ENCODE assay signal across 8 cellular contexts in genomic region chr12:6632026-6632978, GRCh38. TPM values are rescaled to one million over a fixed set of nuclear protein-coding genes. Genes with fewer than 3 reads are reported as not detected.
A peak's percentile ranks its signal among the peaks of the same experiment; 100 is the strongest.
DNase-seq lines count a peak whose midpoint lies in the region; ATAC-seq and TF ChIP-seq lines count a peak whose summit lies in the region.

No MANE protein-coding gene starts in this region.

- H2BK15ac ChIP-seq in neuronal stem cell (ENCODE audit: low read length): no peak overlapping the region

- H3K4ac ChIP-seq in neuronal stem cell (ENCODE audit: low read length): no peak overlapping the region

- H2AFZ ChIP-seq in SU-DHL-6 (ENCODE audit: low read depth, low read length, severe bottlenecking) (no peak overlapping the region), neuronal stem cell (ENCODE audit: low read length) (peak overlapping the region; percentile 85)

- H3K27me3 Mint-ChIP-seq in CD14-positive monocyte (ENCODE audit: low read depth in 3 of 3): peaks cover 0 to 8% (median 5%) of the 10 kb centered on the region in 3 donors

- no peaks in the 10 kb centered on the region for H3K36me3 Mint-ChIP-seq in CD14-positive monocyte

- no peak overlapping the region for H2BK5ac ChIP-seq in neuronal stem cell (ENCODE audit: low read length)

- TF ChIP-seq CTCF in CD14-positive monocyte (IDR thresholded peaks at IDR 0.05) (no peak), SU-DHL-6 (IDR thresholded peaks at IDR 0.05; ENCODE audit: insufficient read depth, low read length, poor library complexity, severe bottlenecking) (no peak)

- H3K14ac ChIP-seq in neuronal stem cell (ENCODE audit: low read length): no peak overlapping the region

- peak overlapping the region; percentile 79 for H3K4me2 ChIP-seq in SU-DHL-6 (ENCODE audit: low read depth, low read length, poor library complexity, severe bottlenecking)
- H3K4me2 ChIP-seq in neuronal stem cell (ENCODE audit: insufficient read depth, low read length, poor library complexity, severe bottlenecking): no peak overlapping the region

- peak; percentile 61 for ATAC-seq in GM18868 (IDR thresholded peaks at IDR 0.05; ENCODE audit: unreplicated experiment)
- peak; percentile 61 for ATAC-seq in HG03139 (IDR thresholded peaks at IDR 0.05; ENCODE audit: unreplicated experiment)

- peaks cover 9% of the 10 kb centered on the region; the same call in 1 of the 2 replicates for H3K79me2 ChIP-seq in SU-DHL-6 (ENCODE audit: insufficient read depth, low read length)

- H3K36me3 ChIP-seq in SU-DHL-6 (ENCODE audit: low read length) (no peaks in the 10 kb centered on the region), neuronal stem cell (replicated peaks in 1 of 2; ENCODE audit: control insufficient read depth in 2 of 2, insufficient read depth in 2 of 2, low read length in 2 of 2) (no peaks in the 10 kb centered on the region)

- intact Hi-C loops in CD14-positive monocyte (cut with micrococcal nuclease): no loop called here

- H3K9me2 ChIP-seq in SU-DHL-6 (replicated peaks; ENCODE audit: insufficient read depth, low read length): no peaks in the 10 kb centered on the region

- peak overlapping the region; percentile 72 for H3K9ac ChIP-seq in SU-DHL-6 (ENCODE audit: low read length)
- H3K9ac ChIP-seq in neuronal stem cell (ENCODE audit: low read depth, low read length, poor library complexity): no peak overlapping the region

- no peaks in the 10 kb centered on the region for H3K9me3 ChIP-seq in SU-DHL-6 (ENCODE audit: insufficient read depth, low read length)
- no peaks in the 10 kb centered on the region for H3K9me3 ChIP-seq in neuronal stem cell (replicated peaks in 1 of 2; ENCODE audit: control insufficient read depth in 2 of 2, insufficient read depth in 1 of 2, low read depth in 1 of 2, low read length in 2 of 2)

- H2BK12ac ChIP-seq in neuronal stem cell (ENCODE audit: low read length): no peak overlapping the region

- peak overlapping the region in 5 of 7 donors; percentile 19 to 76 (median 44) for H3K27ac Mint-ChIP-seq in CD14-positive monocyte

- no peak overlapping the region for H2BK120ac ChIP-seq in neuronal stem cell (ENCODE audit: low read depth, low read length)

- H3K23ac ChIP-seq in neuronal stem cell (ENCODE audit: low read depth, low read length, poor library complexity): no peak overlapping the region

- H3K4me3 ChIP-seq in SU-DHL-6 (ENCODE audit: insufficient read depth, low read length, poor library complexity, severe bottlenecking) (peak overlapping the region; percentile 53), neuronal stem cell (ENCODE audit: low read length in 2 of 2) (no peak overlapping the region)

- H4K8ac ChIP-seq in neuronal stem cell (ENCODE audit: low read depth, low read length): no peak overlapping the region

- no peak overlapping the region for H2AK5ac ChIP-seq in neuronal stem cell (ENCODE audit: low read depth, low read length)

- peak overlapping the region; percentile 46 to 47 for H3K4me3 Mint-ChIP-seq in CD14-positive monocyte

- H3K27ac ChIP-seq in SU-DHL-6 (ENCODE audit: low read depth, low read length) (peak overlapping the region; percentile 91), neuronal stem cell (replicated peaks; ENCODE audit: low read length) (no peak overlapping the region)

- DNase-seq in CD14-positive monocyte (ENCODE audit: low spot score) (peak; percentile 56), cerebellum (ENCODE audit: low spot score) (peak; percentile 33), neuronal stem cell (ENCODE audit: low spot score) (no peak), OCI-M1 (lab: John Stamatoyannopoulos, UW) (no peak), SHP77 treated with DMSO at 0.1 percent for 48 hours (lab: John Stamatoyannopoulos, UW) (no peak)

- no peak overlapping the region for H4K91ac ChIP-seq in neuronal stem cell (ENCODE audit: low read depth, low read length, poor library complexity)

- no peaks in the 10 kb centered on the region for H3K27me3 ChIP-seq in SU-DHL-6 (ENCODE audit: low read length)
- H3K27me3 ChIP-seq in neuronal stem cell (ENCODE audit: control insufficient read depth in 3 of 3, insufficient read depth in 3 of 3, low read depth in 1 of 3, low read length in 3 of 3): no peaks in the 10 kb centered on the region

- peaks cover 30% of the 10 kb centered on the region for H3K4me1 Mint-ChIP-seq in CD14-positive monocyte

- H3K9me3 Mint-ChIP-seq in CD14-positive monocyte: peaks cover 0 to 2% (median 0%) of the 10 kb centered on the region in 7 donors

- peak overlapping the region; percentile 51 for H3K18ac ChIP-seq in neuronal stem cell (ENCODE audit: low read length)

- peaks cover 11% of the 10 kb centered on the region for H3F3A ChIP-seq in SU-DHL-6 (ENCODE audit: insufficient read depth)

- H4K20me1 ChIP-seq in SU-DHL-6 (ENCODE audit: low read depth, low read length): no peaks in the 10 kb centered on the region

- peaks cover 7 to 20% of the 10 kb centered on the region in 2 donors for H3K4me1 ChIP-seq in neuronal stem cell (ENCODE audit: control insufficient read depth in 2 of 2, insufficient read depth in 1 of 2, low read depth in 1 of 2, low read length in 2 of 2)

- H3K79me1 ChIP-seq in neuronal stem cell (ENCODE audit: low read depth, low read length): no peaks in the 10 kb centered on the region

- WGBS in neuronal stem cell (ENCODE audit: extremely low coverage in 2 of 2, insufficient read length in 2 of 2, insufficient replicate concordance in 1 of 2), 2 donors: no CpG with 5 or more reads among the region's 21 CpGs

RNA-seq across cellular contexts. Expression of gene LPAR5, which starts 3.5 kb away (rescaled TPM):
- polyA plus RNA-seq in CD14-positive monocyte: under 1 TPM; 0.14 to 0.18 TPM
- 0.82 TPM for total RNA-seq in cerebellum
- 0.17 TPM for polyA plus RNA-seq in neuronal stem cell (2013, experiment 1 of 2)
- 0.11 TPM for polyA plus RNA-seq in neuronal stem cell (2013, experiment 2 of 2)

RNA-seq across cellular contexts. Expression of gene ACRBP, which starts 14.9 kb away (rescaled TPM):
- polyA plus RNA-seq in CD14-positive monocyte: 10 to 100 TPM; 10.2 to 10.3 TPM
- total RNA-seq in cerebellum: 1.7 TPM
- polyA plus RNA-seq in neuronal stem cell (2013, experiment 1 of 2): 3.4 TPM
- polyA plus RNA-seq in neuronal stem cell (2013, experiment 2 of 2): 2.5 TPM

RNA-seq across cellular contexts. Expression of gene CHD4, which starts 25.1 kb away (rescaled TPM):
- polyA plus RNA-seq in CD14-positive monocyte: 10 to 100 TPM in 1 of 2 donors, 1 to 10 TPM in 1; 9.9 to 16.2 TPM
- total RNA-seq in cerebellum: 176 TPM
- polyA plus RNA-seq in neuronal stem cell (2013, experiment 1 of 2): 187 TPM
- 185 TPM for polyA plus RNA-seq in neuronal stem cell (2013, experiment 2 of 2)

RNA-seq across cellular contexts. Expression of gene ING4, which starts 30.6 kb away (rescaled TPM):
- polyA plus RNA-seq in CD14-positive monocyte: 10 to 100 TPM; 62.2 to 64.0 TPM
- 53.1 TPM for total RNA-seq in cerebellum
- 81.5 TPM for polyA plus RNA-seq in neuronal stem cell (2013, experiment 1 of 2)
- polyA plus RNA-seq in neuronal stem cell (2013, experiment 2 of 2): 78.5 TPM

RNA-seq across cellular contexts. Expression of gene ZNF384, which starts 56.9 kb away (rescaled TPM):
- polyA plus RNA-seq in CD14-positive monocyte: 10 to 100 TPM in 1 of 2 donors, 1 to 10 TPM in 1; 9.6 to 10.9 TPM
- total RNA-seq in cerebellum: 26.8 TPM
- polyA plus RNA-seq in neuronal stem cell (2013, experiment 1 of 2): 57.1 TPM
- polyA plus RNA-seq in neuronal stem cell (2013, experiment 2 of 2): 53.1 TPM

Comparison
In these comparisons a context has a peak if more than half of its experiments do, and no peak if none do; other contexts are left out.
1. DNase-seq: peak in CD14-positive monocyte (single experiment) and cerebellum (single experiment); none in neuronal stem cell (single experiment), OCI-M1 (single experiment) and SHP77 treated with DMSO at 0.1 percent for 48 hours (single experiment).